ENCODE assay signal across 20 cellular contexts in genomic region chr10:52540479-52540984, GRCh38.
DNase-seq lines count a peak whose midpoint lies in the region; ATAC-seq and TF ChIP-seq lines count a peak whose summit lies in the region.
"Had no signal": no experiment of that assay in that cellular context is flagged by ENCODE, and none has a peak within 500 bp of the region (broad histone marks: within the 10 kb centered on the region; RNA-seq: fewer than 3 reads in every experiment).

No MANE protein-coding gene starts in this region.

- H3K18ac ChIP-seq in mesendoderm (ENCODE audit: low read length) = no peak overlapping the region

- no CpG with 5 or more reads among the region's 2 CpGs for WGBS in mesendoderm (ENCODE audit: extremely low coverage, insufficient coverage, low lambda C conversion rate)

- no peaks in the 10 kb centered on the region for H3K79me1 ChIP-seq in mesendoderm (ENCODE audit: low read length)

- H2BK15ac ChIP-seq in mesendoderm (replicated peaks; ENCODE audit: low read depth) = no peak overlapping the region

- H3K9ac ChIP-seq in mesendoderm (ENCODE audit: low read length) = no peak overlapping the region

- H2BK5ac ChIP-seq in mesendoderm (ENCODE audit: low read length) = no peak overlapping the region

- peak; percentile 5 for DNase-seq in SK-N-DZ (ENCODE audit: low spot score)
- peak; percentile 16 for DNase-seq in fibroblast of mammary gland (ENCODE audit: low read depth)
- DNase-seq in nephron progenitor cell = no peak
- no peak for DNase-seq in natural killer cell treated with Interleukin-12 subunit alpha and Interleukin-12 subunit beta and Interleukin-15 and Interleukin-18, amount 100 ng/mL, for 72 hours (ENCODE audit: low spot score)
- DNase-seq in mesendoderm = no peak
- DNase-seq in NCI-H146 (lab: John Stamatoyannopoulos, UW) = no peak
- no peak for DNase-seq in DMS114 treated with DMSO at 0.1 percent for 48 hours (lab: John Stamatoyannopoulos, UW; ENCODE audit: unreplicated experiment)
- DNase-seq: AML-193; Calu3; CD4-positive, alpha-beta T cell; Karpas-422; MM.1S; NCI-H1092 treated with DMSO at 0.1 percent for 48 hours; NCI-H1694; NCI-H2107; NCI-H345; NCI-H526 treated with DMSO at 0.1 percent for 48 hours; SIG-M5 had no signal

- peaks cover 27% of the 10 kb centered on the region for H3K9me3 Mint-ChIP-seq in nephron progenitor cell
- peaks cover 3% of the 10 kb centered on the region for H3K9me3 Mint-ChIP-seq in natural killer cell treated with Interleukin-12 subunit alpha and Interleukin-12 subunit beta and Interleukin-15 and Interleukin-18, amount 100 ng/mL, for 72 hours

- H3K27me3 ChIP-seq in ACC112 (ENCODE audit: insufficient read depth, low read length) (no peaks in the 10 kb centered on the region), mesendoderm (ENCODE audit: insufficient read depth, low read length, poor library complexity) (no peaks in the 10 kb centered on the region)

- no peak overlapping the region for H3K4me3 Mint-ChIP-seq in nephron progenitor cell
- no peak overlapping the region for H3K4me3 Mint-ChIP-seq in natural killer cell treated with Interleukin-12 subunit alpha and Interleukin-12 subunit beta and Interleukin-15 and Interleukin-18, amount 100 ng/mL, for 72 hours
- H3K4me3 Mint-ChIP-seq: CD4-positive, alpha-beta T cell had no signal

- H3K27ac Mint-ChIP-seq in nephron progenitor cell = peak overlapping the region; percentile 75
- H3K27ac Mint-ChIP-seq in natural killer cell treated with Interleukin-12 subunit alpha and Interleukin-12 subunit beta and Interleukin-15 and Interleukin-18, amount 100 ng/mL, for 72 hours = no peak overlapping the region
- H3K27ac Mint-ChIP-seq: CD4-positive, alpha-beta T cell had no signal

- H3K36me3 ChIP-seq in ACC112 (ENCODE audit: insufficient read depth, low read length) (no peaks in the 10 kb centered on the region), mesendoderm (ENCODE audit: control insufficient read depth, insufficient read depth, low read length) (no peaks in the 10 kb centered on the region)
- H3K36me3 ChIP-seq: HAP-1 had no signal

- peak overlapping the region; percentile 57 for H3K27ac ChIP-seq in ACC112 (ENCODE audit: low read depth, low read length)
- H3K27ac ChIP-seq in mesendoderm (ENCODE audit: low read depth, low read length) = no peak overlapping the region

- H3K79me2 ChIP-seq in ACC112 (ENCODE audit: control insufficient read depth, insufficient read depth, low read length, unreplicated experiment) (no peaks in the 10 kb centered on the region), mesendoderm (ENCODE audit: control insufficient read depth, insufficient read depth, low read length) (no peaks in the 10 kb centered on the region)

- H3K56ac ChIP-seq in mesendoderm (ENCODE audit: low read length) = no peak overlapping the region

- H3K4me3 ChIP-seq in ACC112 (ENCODE audit: low read depth, low read length) (0 out of 2 replicates have a peak overlapping the region, but pooled peaks have one; percentile 7), fibroblast of mammary gland (ENCODE audit: control insufficient read depth, low read depth, low read length) (no peak overlapping the region), mesendoderm (ENCODE audit: low read length) (no peak overlapping the region)
- H3K4me3 ChIP-seq: HAP-1 had no signal

- H3K36me3 Mint-ChIP-seq in nephron progenitor cell (ENCODE audit: low read depth) = peaks cover 20% of the 10 kb centered on the region
- no peaks in the 10 kb centered on the region for H3K36me3 Mint-ChIP-seq in natural killer cell treated with Interleukin-12 subunit alpha and Interleukin-12 subunit beta and Interleukin-15 and Interleukin-18, amount 100 ng/mL, for 72 hours

- H3K4me1 Mint-ChIP-seq in nephron progenitor cell = peaks cover 41% of the 10 kb centered on the region
- no peaks in the 10 kb centered on the region for H3K4me1 Mint-ChIP-seq in natural killer cell treated with Interleukin-12 subunit alpha and Interleukin-12 subunit beta and Interleukin-15 and Interleukin-18, amount 100 ng/mL, for 72 hours (ENCODE audit: low read depth in 2 of 2)

- no peak for ATAC-seq in natural killer cell treated with Interleukin-12 subunit alpha and Interleukin-12 subunit beta and Interleukin-15 and Interleukin-18, amount 100 ng/mL, for 72 hours

- H3K4me1 ChIP-seq in ACC112 (ENCODE audit: control insufficient read depth, insufficient read depth, low read length, unreplicated experiment) (peaks cover 48% of the 10 kb centered on the region), mesendoderm (ENCODE audit: control insufficient read depth, low read depth, low read length) (peaks cover 4% of the 10 kb centered on the region)
- H3K4me1 ChIP-seq: HAP-1 had no signal

- H3K4ac ChIP-seq in mesendoderm (ENCODE audit: low read depth, low read length) = no peak overlapping the region

- H3K23ac ChIP-seq in mesendoderm (ENCODE audit: low read length) = no peak overlapping the region

- no peak overlapping the region for H3K4me2 ChIP-seq in mesendoderm (ENCODE audit: low read length)

- H4K8ac ChIP-seq in mesendoderm (ENCODE audit: low read depth, low read length) = no peak overlapping the region

- TF ChIP-seq CTCF in fibroblast of mammary gland (conservative IDR thresholded peaks at IDR 0.05; ENCODE audit: control insufficient read depth, insufficient read depth, low read depth, low read length) (no peak), nephron progenitor cell (IDR thresholded peaks at IDR 0.05) (no peak)

- no peak overlapping the region for H2BK120ac ChIP-seq in mesendoderm (ENCODE audit: low read depth, low read length)

- peaks cover 4% of the 10 kb centered on the region for H3K27me3 Mint-ChIP-seq in nephron progenitor cell (ENCODE audit: low read depth, poor library complexity)
- H3K27me3 Mint-ChIP-seq in natural killer cell treated with Interleukin-12 subunit alpha and Interleukin-12 subunit beta and Interleukin-15 and Interleukin-18, amount 100 ng/mL, for 72 hours = no peaks in the 10 kb centered on the region
- H3K27me3 Mint-ChIP-seq: CD4-positive, alpha-beta T cell had no signal

- no peak overlapping the region for H2AK5ac ChIP-seq in mesendoderm (ENCODE audit: low read length)

- H4K5ac ChIP-seq in mesendoderm (ENCODE audit: low read length) = no peak overlapping the region

- peak overlapping the region; percentile 58 for H2AFZ ChIP-seq in ACC112 (ENCODE audit: low read length, unreplicated experiment)

Comparison
In these comparisons a context has a peak if more than half of its experiments do, and no peak if none do; other contexts are left out.
1. DNase-seq: peak in SK-N-DZ (single experiment) and fibroblast of mammary gland (single experiment); none in nephron progenitor cell (single experiment), natural killer cell treated with Interleukin-12 subunit alpha and Interleukin-12 subunit beta and Interleukin-15 and Interleukin-18, amount 100 ng/mL, for 72 hours (single experiment), mesendoderm (single experiment), NCI-H146 (single experiment) and DMS114 treated with DMSO at 0.1 percent for 48 hours (single experiment).